Comparison of ENCODE assay signal across 1 cellular context in the genomic region with DNA sequence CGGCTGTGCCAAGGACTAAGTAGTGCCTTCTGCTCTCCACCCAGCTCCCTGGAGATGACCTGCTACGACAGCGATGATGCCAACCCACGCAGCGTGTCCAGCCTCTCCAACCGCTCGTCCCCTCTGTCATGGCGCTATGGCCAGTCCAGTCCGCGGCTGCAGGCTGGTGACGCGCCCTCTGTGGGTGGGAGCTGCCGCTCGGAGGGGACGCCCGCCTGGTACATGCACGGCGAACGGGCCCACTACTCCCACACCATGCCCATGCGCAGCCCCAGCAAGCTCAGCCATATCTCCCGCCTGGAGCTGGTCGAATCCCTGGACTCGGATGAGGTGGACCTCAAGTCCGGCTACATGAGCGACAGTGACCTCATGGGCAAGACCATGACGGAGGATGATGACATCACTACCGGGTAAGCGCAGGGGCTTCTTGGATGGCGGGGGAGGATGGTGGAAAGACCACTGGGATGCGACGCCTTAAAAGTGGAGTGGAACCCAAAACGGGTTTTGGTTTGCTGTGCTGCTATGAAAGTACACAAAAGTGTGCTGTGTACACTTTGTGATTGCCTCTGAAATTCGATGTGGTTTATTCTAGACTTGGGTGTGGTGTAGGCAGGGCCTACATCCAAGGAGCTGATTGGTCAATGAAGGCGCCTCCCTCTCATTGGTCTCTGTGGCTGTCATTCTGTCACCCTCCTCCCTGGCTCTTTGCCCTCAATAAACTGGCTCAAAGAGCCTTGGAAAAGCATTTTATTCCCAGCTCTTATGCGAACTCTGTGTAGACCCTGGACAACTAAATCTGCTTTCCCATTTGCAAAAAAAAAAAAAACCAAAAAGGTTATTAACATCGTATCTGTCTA.
TF ChIP-seq lines count a peak whose summit lies in the region.

No MANE protein-coding gene starts in this region.

TF ChIP-seq in GM23338, 12 proteins besides CTCF, POLR2A, EP300 and RAD21:
- TF ChIP-seq, protein P1, sequence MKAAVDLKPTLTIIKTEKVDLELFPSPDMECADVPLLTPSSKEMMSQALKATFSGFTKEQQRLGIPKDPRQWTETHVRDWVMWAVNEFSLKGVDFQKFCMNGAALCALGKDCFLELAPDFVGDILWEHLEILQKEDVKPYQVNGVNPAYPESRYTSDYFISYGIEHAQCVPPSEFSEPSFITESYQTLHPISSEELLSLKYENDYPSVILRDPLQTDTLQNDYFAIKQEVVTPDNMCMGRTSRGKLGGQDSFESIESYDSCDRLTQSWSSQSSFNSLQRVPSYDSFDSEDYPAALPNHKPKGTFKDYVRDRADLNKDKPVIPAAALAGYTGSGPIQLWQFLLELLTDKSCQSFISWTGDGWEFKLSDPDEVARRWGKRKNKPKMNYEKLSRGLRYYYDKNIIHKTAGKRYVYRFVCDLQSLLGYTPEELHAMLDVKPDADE (IDR thresholded peaks at IDR 0.05) = no peak
- TF ChIP-seq JUNB (IDR thresholded peaks at IDR 0.05; ENCODE audit: unreplicated experiment) = no peak
- TF ChIP-seq EZH2phosphoT487 (IDR thresholded peaks at IDR 0.05; ENCODE audit: unreplicated experiment) = no peak
- TF ChIP-seq ZNF331 (CRISPR knock-in tag; IDR thresholded peaks at IDR 0.05; ENCODE audit: low read depth) = no peak
- TF ChIP-seq, protein P2, sequence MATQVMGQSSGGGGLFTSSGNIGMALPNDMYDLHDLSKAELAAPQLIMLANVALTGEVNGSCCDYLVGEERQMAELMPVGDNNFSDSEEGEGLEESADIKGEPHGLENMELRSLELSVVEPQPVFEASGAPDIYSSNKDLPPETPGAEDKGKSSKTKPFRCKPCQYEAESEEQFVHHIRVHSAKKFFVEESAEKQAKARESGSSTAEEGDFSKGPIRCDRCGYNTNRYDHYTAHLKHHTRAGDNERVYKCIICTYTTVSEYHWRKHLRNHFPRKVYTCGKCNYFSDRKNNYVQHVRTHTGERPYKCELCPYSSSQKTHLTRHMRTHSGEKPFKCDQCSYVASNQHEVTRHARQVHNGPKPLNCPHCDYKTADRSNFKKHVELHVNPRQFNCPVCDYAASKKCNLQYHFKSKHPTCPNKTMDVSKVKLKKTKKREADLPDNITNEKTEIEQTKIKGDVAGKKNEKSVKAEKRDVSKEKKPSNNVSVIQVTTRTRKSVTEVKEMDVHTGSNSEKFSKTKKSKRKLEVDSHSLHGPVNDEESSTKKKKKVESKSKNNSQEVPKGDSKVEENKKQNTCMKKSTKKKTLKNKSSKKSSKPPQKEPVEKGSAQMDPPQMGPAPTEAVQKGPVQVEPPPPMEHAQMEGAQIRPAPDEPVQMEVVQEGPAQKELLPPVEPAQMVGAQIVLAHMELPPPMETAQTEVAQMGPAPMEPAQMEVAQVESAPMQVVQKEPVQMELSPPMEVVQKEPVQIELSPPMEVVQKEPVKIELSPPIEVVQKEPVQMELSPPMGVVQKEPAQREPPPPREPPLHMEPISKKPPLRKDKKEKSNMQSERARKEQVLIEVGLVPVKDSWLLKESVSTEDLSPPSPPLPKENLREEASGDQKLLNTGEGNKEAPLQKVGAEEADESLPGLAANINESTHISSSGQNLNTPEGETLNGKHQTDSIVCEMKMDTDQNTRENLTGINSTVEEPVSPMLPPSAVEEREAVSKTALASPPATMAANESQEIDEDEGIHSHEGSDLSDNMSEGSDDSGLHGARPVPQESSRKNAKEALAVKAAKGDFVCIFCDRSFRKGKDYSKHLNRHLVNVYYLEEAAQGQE (IDR thresholded peaks at IDR 0.05; ENCODE audit: unreplicated experiment) = no peak
- no peak for TF ChIP-seq NANOG (IDR thresholded peaks at IDR 0.05; ENCODE audit: borderline replicate concordance)
- no peak for TF ChIP-seq ZNF114 (CRISPR knock-in tag; IDR thresholded peaks at IDR 0.05)
- no peak for TF ChIP-seq POLR2AphosphoS5 (IDR thresholded peaks at IDR 0.05; ENCODE audit: low read depth)
- TF ChIP-seq, protein P3, sequence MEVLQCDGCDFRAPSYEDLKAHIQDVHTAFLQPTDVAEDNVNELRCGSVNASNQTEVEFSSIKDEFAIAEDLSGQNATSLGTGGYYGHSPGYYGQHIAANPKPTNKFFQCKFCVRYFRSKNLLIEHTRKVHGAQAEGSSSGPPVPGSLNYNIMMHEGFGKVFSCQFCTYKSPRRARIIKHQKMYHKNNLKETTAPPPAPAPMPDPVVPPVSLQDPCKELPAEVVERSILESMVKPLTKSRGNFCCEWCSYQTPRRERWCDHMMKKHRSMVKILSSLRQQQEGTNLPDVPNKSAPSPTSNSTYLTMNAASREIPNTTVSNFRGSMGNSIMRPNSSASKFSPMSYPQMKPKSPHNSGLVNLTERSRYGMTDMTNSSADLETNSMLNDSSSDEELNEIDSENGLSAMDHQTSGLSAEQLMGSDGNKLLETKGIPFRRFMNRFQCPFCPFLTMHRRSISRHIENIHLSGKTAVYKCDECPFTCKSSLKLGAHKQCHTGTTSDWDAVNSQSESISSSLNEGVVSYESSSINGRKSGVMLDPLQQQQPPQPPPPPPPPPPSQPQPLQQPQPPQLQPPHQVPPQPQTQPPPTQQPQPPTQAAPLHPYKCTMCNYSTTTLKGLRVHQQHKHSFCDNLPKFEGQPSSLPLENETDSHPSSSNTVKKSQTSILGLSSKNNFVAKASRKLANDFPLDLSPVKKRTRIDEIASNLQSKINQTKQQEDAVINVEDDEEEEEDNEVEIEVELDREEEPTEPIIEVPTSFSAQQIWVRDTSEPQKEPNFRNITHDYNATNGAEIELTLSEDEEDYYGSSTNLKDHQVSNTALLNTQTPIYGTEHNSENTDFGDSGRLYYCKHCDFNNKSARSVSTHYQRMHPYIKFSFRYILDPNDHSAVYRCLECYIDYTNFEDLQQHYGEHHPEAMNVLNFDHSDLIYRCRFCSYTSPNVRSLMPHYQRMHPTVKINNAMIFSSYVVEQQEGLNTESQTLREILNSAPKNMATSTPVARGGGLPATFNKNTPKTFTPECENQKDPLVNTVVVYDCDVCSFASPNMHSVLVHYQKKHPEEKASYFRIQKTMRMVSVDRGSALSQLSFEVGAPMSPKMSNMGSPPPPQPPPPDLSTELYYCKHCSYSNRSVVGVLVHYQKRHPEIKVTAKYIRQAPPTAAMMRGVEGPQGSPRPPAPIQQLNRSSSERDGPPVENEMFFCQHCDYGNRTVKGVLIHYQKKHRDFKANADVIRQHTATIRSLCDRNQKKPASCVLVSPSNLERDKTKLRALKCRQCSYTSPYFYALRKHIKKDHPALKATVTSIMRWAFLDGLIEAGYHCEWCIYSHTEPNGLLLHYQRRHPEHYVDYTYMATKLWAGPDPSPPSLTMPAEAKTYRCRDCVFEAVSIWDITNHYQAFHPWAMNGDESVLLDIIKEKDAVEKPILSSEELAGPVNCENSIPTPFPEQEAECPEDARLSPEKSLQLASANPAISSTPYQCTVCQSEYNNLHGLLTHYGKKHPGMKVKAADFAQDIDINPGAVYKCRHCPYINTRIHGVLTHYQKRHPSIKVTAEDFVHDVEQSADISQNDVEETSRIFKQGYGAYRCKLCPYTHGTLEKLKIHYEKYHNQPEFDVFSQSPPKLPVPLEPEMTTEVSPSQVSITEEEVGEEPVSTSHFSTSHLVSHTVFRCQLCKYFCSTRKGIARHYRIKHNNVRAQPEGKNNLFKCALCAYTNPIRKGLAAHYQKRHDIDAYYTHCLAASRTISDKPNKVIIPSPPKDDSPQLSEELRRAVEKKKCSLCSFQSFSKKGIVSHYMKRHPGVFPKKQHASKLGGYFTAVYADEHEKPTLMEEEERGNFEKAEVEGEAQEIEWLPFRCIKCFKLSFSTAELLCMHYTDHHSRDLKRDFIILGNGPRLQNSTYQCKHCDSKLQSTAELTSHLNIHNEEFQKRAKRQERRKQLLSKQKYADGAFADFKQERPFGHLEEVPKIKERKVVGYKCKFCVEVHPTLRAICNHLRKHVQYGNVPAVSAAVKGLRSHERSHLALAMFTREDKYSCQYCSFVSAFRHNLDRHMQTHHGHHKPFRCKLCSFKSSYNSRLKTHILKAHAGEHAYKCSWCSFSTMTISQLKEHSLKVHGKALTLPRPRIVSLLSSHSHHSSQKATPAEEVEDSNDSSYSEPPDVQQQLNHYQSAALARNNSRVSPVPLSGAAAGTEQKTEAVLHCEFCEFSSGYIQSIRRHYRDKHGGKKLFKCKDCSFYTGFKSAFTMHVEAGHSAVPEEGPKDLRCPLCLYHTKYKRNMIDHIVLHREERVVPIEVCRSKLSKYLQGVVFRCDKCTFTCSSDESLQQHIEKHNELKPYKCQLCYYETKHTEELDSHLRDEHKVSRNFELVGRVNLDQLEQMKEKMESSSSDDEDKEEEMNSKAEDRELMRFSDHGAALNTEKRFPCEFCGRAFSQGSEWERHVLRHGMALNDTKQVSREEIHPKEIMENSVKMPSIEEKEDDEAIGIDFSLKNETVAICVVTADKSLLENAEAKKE (CRISPR knock-in tag; IDR thresholded peaks at IDR 0.05) = no peak
- TF ChIP-seq STAT1 (IDR thresholded peaks at IDR 0.05; ENCODE audit: unreplicated experiment) = no peak
- no peak for TF ChIP-seq CREB1 (CRISPR knock-in tag; IDR thresholded peaks at IDR 0.05; ENCODE audit: low read depth)
- TF ChIP-seq EZH2 (IDR thresholded peaks at IDR 0.05; ENCODE audit: low read depth, unreplicated experiment) = no peak
